ENCODE assay signal across 8 cellular contexts in genomic region chr18:57084331-57085298, GRCh38.
DNase-seq lines count a peak whose midpoint lies in the region; ATAC-seq and TF ChIP-seq lines count a peak whose summit lies in the region.

No MANE protein-coding gene starts in this region.

- H3K27me3 ChIP-seq in osteoblast (ENCODE audit: insufficient read depth, low read length): no peaks in the 10 kb centered on the region

- DNase-seq in activated naive CD8-positive, alpha-beta T cell treated with anti-CD3 and anti-CD28 coated beads, Interleukin-2, amount 10 ng/mL, durations not matched to agents 7 days and 5 days: no peak
- no peak for DNase-seq in hypothalamus (lab: John Stamatoyannopoulos, UW)
- no peak for DNase-seq in osteoblast (ENCODE audit: insufficient read length, low spot score, missing footprints)
- DNase-seq in NCI-H2029 (lab: John Stamatoyannopoulos, UW): no peak
- no peak for DNase-seq in RKO (ENCODE audit: low spot score)

- H3K36me3 ChIP-seq in osteoblast (ENCODE audit: insufficient read depth, low read length): no peaks in the 10 kb centered on the region

- peaks cover 8% of the 10 kb centered on the region for H3K27me3 Mint-ChIP-seq in activated naive CD8-positive, alpha-beta T cell treated with anti-CD3 and anti-CD28 coated beads, Interleukin-2, amount 10 ng/mL, durations not matched to agents 7 days and 5 days

- H3K27ac Mint-ChIP-seq in activated naive CD8-positive, alpha-beta T cell treated with anti-CD3 and anti-CD28 coated beads, Interleukin-2, amount 10 ng/mL, durations not matched to agents 7 days and 5 days: peak overlapping the region; percentile 69

- H3K4me3 Mint-ChIP-seq in activated naive CD8-positive, alpha-beta T cell treated with anti-CD3 and anti-CD28 coated beads, Interleukin-2, amount 10 ng/mL, durations not matched to agents 7 days and 5 days: peak overlapping the region; percentile 72

- H2AFZ ChIP-seq in osteoblast (ENCODE audit: low read length): no peak overlapping the region

- no peak overlapping the region for H3K27ac ChIP-seq in osteoblast (ENCODE audit: low read depth, low read length)

- H3K36me3 Mint-ChIP-seq in activated naive CD8-positive, alpha-beta T cell treated with anti-CD3 and anti-CD28 coated beads, Interleukin-2, amount 10 ng/mL, durations not matched to agents 7 days and 5 days: peaks cover 2% of the 10 kb centered on the region

- no peaks in the 10 kb centered on the region for H3K4me1 ChIP-seq in osteoblast (ENCODE audit: insufficient read depth, low read length)

- ATAC-seq in GM21390 (IDR thresholded peaks at IDR 0.05; ENCODE audit: unreplicated experiment): peak; percentile 71
- peak; percentile 48 for ATAC-seq in HG03469 (IDR thresholded peaks at IDR 0.05; ENCODE audit: unreplicated experiment)
- peak; percentile 69 for ATAC-seq in activated naive CD8-positive, alpha-beta T cell treated with anti-CD3 and anti-CD28 coated beads, Interleukin-2, amount 10 ng/mL, durations not matched to agents 7 days and 5 days (ENCODE audit: low read depth)

- H3K79me2 ChIP-seq in osteoblast (ENCODE audit: insufficient read depth, low read length): no peaks in the 10 kb centered on the region

- TF ChIP-seq CTCF in GM12875 (IDR thresholded peaks at IDR 0.05; ENCODE audit: borderline replicate concordance, insufficient read depth, low read depth, low read length) (no peak), osteoblast (IDR thresholded peaks at IDR 0.05; ENCODE audit: extremely low read depth, low read depth, low read length) (no peak)

- peaks cover 17% of the 10 kb centered on the region for H3K4me1 Mint-ChIP-seq in activated naive CD8-positive, alpha-beta T cell treated with anti-CD3 and anti-CD28 coated beads, Interleukin-2, amount 10 ng/mL, durations not matched to agents 7 days and 5 days

- no peaks in the 10 kb centered on the region for H3K9me3 ChIP-seq in osteoblast (ENCODE audit: low read depth, low read length)

- no peaks in the 10 kb centered on the region for H4K20me1 ChIP-seq in osteoblast (ENCODE audit: insufficient read depth, low read length)

- H3K9me3 Mint-ChIP-seq in activated naive CD8-positive, alpha-beta T cell treated with anti-CD3 and anti-CD28 coated beads, Interleukin-2, amount 10 ng/mL, durations not matched to agents 7 days and 5 days: peaks cover 7% of the 10 kb centered on the region

- H3K4me3 ChIP-seq in GM12875 (ENCODE audit: low read depth, low read length) (peak overlapping the region; percentile 36), osteoblast (ENCODE audit: insufficient read depth, low read length) (no peak overlapping the region)

- POLR2A ChIA-PET in activated naive CD8-positive, alpha-beta T cell treated with anti-CD3 and anti-CD28 coated beads, Interleukin-2, amount 10 ng/mL, durations not matched to agents 7 days and 5 days (lab: Charles Lee): no interaction called here

- H3K4me2 ChIP-seq in osteoblast (ENCODE audit: insufficient read depth, low read length): no peak overlapping the region
